15 cellular contexts compared by ENCODE assay signal in the genomic region with DNA sequence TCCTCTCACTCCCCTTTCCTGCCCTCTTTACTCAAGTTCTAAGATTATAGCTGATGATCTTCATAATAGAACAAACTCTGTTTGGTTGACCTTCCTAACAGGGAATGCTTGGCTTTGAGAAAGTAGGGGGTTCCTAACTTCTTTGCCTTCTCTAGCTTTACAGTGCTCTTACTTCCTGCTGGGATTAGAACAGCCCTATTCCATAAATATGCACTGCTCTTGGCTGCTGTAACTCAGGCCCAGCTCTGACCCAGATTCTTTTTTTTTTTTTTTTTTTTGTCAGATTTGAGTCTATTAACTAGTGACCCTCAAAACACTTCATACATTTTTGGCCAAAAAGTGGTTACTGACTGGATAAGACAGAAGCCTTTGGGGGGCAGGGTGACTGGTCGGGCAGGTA. TPM values are rescaled to one million over a fixed set of nuclear protein-coding genes. Genes with fewer than 3 reads are reported as not detected.
A peak's percentile ranks its signal among the peaks of the same experiment; 100 is the strongest.
DNase-seq lines count a peak whose midpoint lies in the region; ATAC-seq lines count a peak whose summit lies in the region.
"Had no signal": no experiment of that assay in that cellular context is flagged by ENCODE, and none has a peak within 500 bp of the region (broad histone marks: within the 10 kb centered on the region; RNA-seq: fewer than 3 reads in every experiment).

No MANE protein-coding gene starts in this region.

- 50 to 66% methylated on average over 1 of the region's 1 CpG for WGBS in aorta, 2 donors

- peaks cover 79% of the 10 kb centered on the region for H3K36me3 Mint-ChIP-seq in stimulated activated naive CD8-positive, alpha-beta T cell treated with anti-CD3 and anti-CD28 coated beads, Interleukin-15, Interleukin-2, amounts not matched to agents 100 ng/mL and 50 ng/mL, for 24 hours (ENCODE audit: low read depth)
- peaks cover 58% of the 10 kb centered on the region for H3K36me3 Mint-ChIP-seq in activated naive CD8-positive, alpha-beta T cell treated with anti-CD3 and anti-CD28 coated beads, Interleukin-2, amount 50 U/mL, for 24 hours (ENCODE audit: low read depth)
- no peaks in the 10 kb centered on the region for H3K36me3 Mint-ChIP-seq in natural killer cell treated with Interleukin-12 subunit alpha and Interleukin-12 subunit beta and Interleukin-15 and Interleukin-18, amount 100 ng/mL, for 72 hours

- no peaks in the 10 kb centered on the region for H3K9me3 Mint-ChIP-seq in stimulated activated naive CD8-positive, alpha-beta T cell treated with anti-CD3 and anti-CD28 coated beads, Interleukin-15, Interleukin-2, amounts not matched to agents 100 ng/mL and 50 ng/mL, for 24 hours
- H3K9me3 Mint-ChIP-seq in activated naive CD8-positive, alpha-beta T cell treated with anti-CD3 and anti-CD28 coated beads, Interleukin-2, amount 50 U/mL, for 24 hours: no peaks in the 10 kb centered on the region
- no peaks in the 10 kb centered on the region for H3K9me3 Mint-ChIP-seq in natural killer cell treated with Interleukin-12 subunit alpha and Interleukin-12 subunit beta and Interleukin-15 and Interleukin-18, amount 100 ng/mL, for 72 hours

- H3K36me3 ChIP-seq in aorta (ENCODE audit: control insufficient read depth in 1 of 2, insufficient read depth in 2 of 2, low read length in 1 of 2): peaks cover 0 to 1% of the 10 kb centered on the region in 2 donors

- peaks cover 95% of the 10 kb centered on the region for H3K4me1 Mint-ChIP-seq in stimulated activated naive CD8-positive, alpha-beta T cell treated with anti-CD3 and anti-CD28 coated beads, Interleukin-15, Interleukin-2, amounts not matched to agents 100 ng/mL and 50 ng/mL, for 24 hours (ENCODE audit: low read depth)
- peaks cover 92% of the 10 kb centered on the region for H3K4me1 Mint-ChIP-seq in activated naive CD8-positive, alpha-beta T cell treated with anti-CD3 and anti-CD28 coated beads, Interleukin-2, amount 50 U/mL, for 24 hours
- peaks cover 65 to 70% of the 10 kb centered on the region in 2 donors for H3K4me1 Mint-ChIP-seq in natural killer cell treated with Interleukin-12 subunit alpha and Interleukin-12 subunit beta and Interleukin-15 and Interleukin-18, amount 100 ng/mL, for 72 hours (ENCODE audit: low read depth in 2 of 2)

- peaks cover 0 to 7% of the 10 kb centered on the region in 2 donors for H3K4me1 ChIP-seq in aorta (ENCODE audit: control insufficient read depth in 1 of 2, insufficient read depth in 2 of 2, low read length in 2 of 2)

- no peaks in the 10 kb centered on the region for H3K27me3 ChIP-seq in aorta (ENCODE audit: control insufficient read depth in 1 of 2, insufficient read depth in 2 of 2, low read length in 1 of 2)
- H3K27me3 ChIP-seq: right atrium auricular region had no signal

- H3K27ac Mint-ChIP-seq in stimulated activated naive CD8-positive, alpha-beta T cell treated with anti-CD3 and anti-CD28 coated beads, Interleukin-15, Interleukin-2, amounts not matched to agents 100 ng/mL and 50 ng/mL, for 24 hours: peak overlapping the region; percentile 80
- peak overlapping the region; percentile 68 for H3K27ac Mint-ChIP-seq in activated naive CD8-positive, alpha-beta T cell treated with anti-CD3 and anti-CD28 coated beads, Interleukin-2, amount 50 U/mL, for 24 hours
- peak overlapping the region; percentile 74 to 83 for H3K27ac Mint-ChIP-seq in natural killer cell treated with Interleukin-12 subunit alpha and Interleukin-12 subunit beta and Interleukin-15 and Interleukin-18, amount 100 ng/mL, for 72 hours

- DNase-seq in stimulated activated naive CD8-positive, alpha-beta T cell treated with anti-CD3 and anti-CD28 coated beads, Interleukin-15, Interleukin-2, amounts not matched to agents 100 U/mL and 50 U/mL, for 24 hours: no peak
- DNase-seq in activated naive CD8-positive, alpha-beta T cell treated with anti-CD3 and anti-CD28 coated beads, Interleukin-2, amount 50 U/mL, for 24 hours: no peak
- no peak for DNase-seq in natural killer cell treated with Interleukin-12 subunit alpha and Interleukin-12 subunit beta and Interleukin-15 and Interleukin-18, amount 100 ng/mL, for 72 hours (ENCODE audit: low spot score)
- DNase-seq in aorta (no peak), NCI-H1092 treated with DMSO at 0.1 percent for 48 hours (lab: John Stamatoyannopoulos, UW) (no peak), substantia nigra (lab: John Stamatoyannopoulos, UW) (no peak)
- DNase-seq: anterior cingulate cortex; DMS79; left ventricle myocardium superior; NCI-H187 treated with DMSO at 0.1 percent for 48 hours; NCI-H524; stimulated activated CD4-positive, alpha-beta T cell treated with anti-CD3 and anti-CD28 coated beads, Interleukin-4, amount 100 ng/mL, for 1 hour had no signal

- intact Hi-C loops in aorta (cut with DNase I): no loop called here

- no peaks in the 10 kb centered on the region for H3K27me3 Mint-ChIP-seq in stimulated activated naive CD8-positive, alpha-beta T cell treated with anti-CD3 and anti-CD28 coated beads, Interleukin-15, Interleukin-2, amounts not matched to agents 100 ng/mL and 50 ng/mL, for 24 hours
- no peaks in the 10 kb centered on the region for H3K27me3 Mint-ChIP-seq in activated naive CD8-positive, alpha-beta T cell treated with anti-CD3 and anti-CD28 coated beads, Interleukin-2, amount 50 U/mL, for 24 hours
- H3K27me3 Mint-ChIP-seq in natural killer cell treated with Interleukin-12 subunit alpha and Interleukin-12 subunit beta and Interleukin-15 and Interleukin-18, amount 100 ng/mL, for 72 hours: no peaks in the 10 kb centered on the region

- ATAC-seq in stimulated activated naive CD8-positive, alpha-beta T cell treated with anti-CD3 and anti-CD28 coated beads, Interleukin-15, Interleukin-2, amounts not matched to agents 100 U/mL and 50 U/mL, for 24 hours: no peak
- ATAC-seq in activated naive CD8-positive, alpha-beta T cell treated with anti-CD3 and anti-CD28 coated beads, Interleukin-2, amount 50 U/mL, for 24 hours: no peak
- ATAC-seq in natural killer cell treated with Interleukin-12 subunit alpha and Interleukin-12 subunit beta and Interleukin-15 and Interleukin-18, amount 100 ng/mL, for 72 hours: no peak
- ATAC-seq in aorta (ENCODE audit: low FRiP score) (no peak), HG02763 (IDR thresholded peaks at IDR 0.05; ENCODE audit: unreplicated experiment) (no peak)
- ATAC-seq: left ventricle myocardium superior had no signal

- H3K4me3 ChIP-seq in aorta (ENCODE audit: low read length in 2 of 2): no peak overlapping the region
- H3K4me3 ChIP-seq: right atrium auricular region had no signal

- no peak overlapping the region for H3K4me3 Mint-ChIP-seq in stimulated activated naive CD8-positive, alpha-beta T cell treated with anti-CD3 and anti-CD28 coated beads, Interleukin-15, Interleukin-2, amounts not matched to agents 100 ng/mL and 50 ng/mL, for 24 hours
- H3K4me3 Mint-ChIP-seq in activated naive CD8-positive, alpha-beta T cell treated with anti-CD3 and anti-CD28 coated beads, Interleukin-2, amount 50 U/mL, for 24 hours: no peak overlapping the region
- no peak overlapping the region for H3K4me3 Mint-ChIP-seq in natural killer cell treated with Interleukin-12 subunit alpha and Interleukin-12 subunit beta and Interleukin-15 and Interleukin-18, amount 100 ng/mL, for 72 hours

- H3K27ac ChIP-seq in aorta (ENCODE audit: low read depth in 1 of 2, low read length in 2 of 2) (peak overlapping the region; percentile 29), substantia nigra (ENCODE audit: low read depth, low read length, poor library complexity, severe bottlenecking) (no peak overlapping the region)
- H3K27ac ChIP-seq: right atrium auricular region had no signal

- H3K9me3 ChIP-seq in aorta (ENCODE audit: control insufficient read depth, low read length): no peaks in the 10 kb centered on the region
- H3K9me3 ChIP-seq: right atrium auricular region had no signal

RNA-seq across cellular contexts. Expression of a gene that starts 39.4 kb away (rescaled TPM):
- 10 to 100 TPM; 44.3 to 60.2 TPM for total RNA-seq in natural killer cell treated with Interleukin-12 subunit alpha and Interleukin-12 subunit beta and Interleukin-15 and Interleukin-18, amount 100 ng/mL, for 72 hours
- total RNA-seq in aorta: 10 to 100 TPM in 1 of 2 donors, 1 to 10 TPM in 1; 6.8 to 10.3 TPM
- polyA plus RNA-seq in aorta: 10 to 100 TPM in 1 of 2 donors, 1 to 10 TPM in 1; 6.9 to 10.9 TPM

RNA-seq across cellular contexts. Expression of a gene that starts 52.5 kb away (rescaled TPM):
- total RNA-seq in natural killer cell treated with Interleukin-12 subunit alpha and Interleukin-12 subunit beta and Interleukin-15 and Interleukin-18, amount 100 ng/mL, for 72 hours: 100 to 1,000 TPM; 132 to 196 TPM
- total RNA-seq in aorta: 10 to 100 TPM; 55.9 to 72.3 TPM
- polyA plus RNA-seq in aorta: 10 to 100 TPM in 1 of 2 donors, 1 to 10 TPM in 1; 6.5 to 13.7 TPM

Comparison
In these comparisons a context has a peak if more than half of its experiments do, and no peak if none do; other contexts are left out.
1. RNA of a gene that starts 39.4 kb away (total RNA-seq): 44.3 to 60.2 TPM in natural killer cell treated with Interleukin-12 subunit alpha and Interleukin-12 subunit beta and Interleukin-15 and Interleukin-18, amount 100 ng/mL, for 72 hours; 6.8 to 10.3 TPM in aorta; every median in the first group is over 4 times any median in the second.
2. Peak in every context shown above with its lines, with median percentiles within 50 percentile points of each other: H3K27ac Mint-ChIP-seq.